Comparison of ENCODE assay signal across 1 cellular context in genomic region chr5:180873628-180874520, GRCh38.
TF ChIP-seq lines count a peak whose summit lies in the region.

No MANE protein-coding gene starts in this region.

TF ChIP-seq in K562, 482 proteins besides CTCF, POLR2A, EP300 and RAD21 (continued from another document and continues in another):
- no peak for TF ChIP-seq STAT5A (IDR thresholded peaks at IDR 0.05; ENCODE audit: borderline replicate concordance, low read length)
- TF ChIP-seq, protein P1, sequence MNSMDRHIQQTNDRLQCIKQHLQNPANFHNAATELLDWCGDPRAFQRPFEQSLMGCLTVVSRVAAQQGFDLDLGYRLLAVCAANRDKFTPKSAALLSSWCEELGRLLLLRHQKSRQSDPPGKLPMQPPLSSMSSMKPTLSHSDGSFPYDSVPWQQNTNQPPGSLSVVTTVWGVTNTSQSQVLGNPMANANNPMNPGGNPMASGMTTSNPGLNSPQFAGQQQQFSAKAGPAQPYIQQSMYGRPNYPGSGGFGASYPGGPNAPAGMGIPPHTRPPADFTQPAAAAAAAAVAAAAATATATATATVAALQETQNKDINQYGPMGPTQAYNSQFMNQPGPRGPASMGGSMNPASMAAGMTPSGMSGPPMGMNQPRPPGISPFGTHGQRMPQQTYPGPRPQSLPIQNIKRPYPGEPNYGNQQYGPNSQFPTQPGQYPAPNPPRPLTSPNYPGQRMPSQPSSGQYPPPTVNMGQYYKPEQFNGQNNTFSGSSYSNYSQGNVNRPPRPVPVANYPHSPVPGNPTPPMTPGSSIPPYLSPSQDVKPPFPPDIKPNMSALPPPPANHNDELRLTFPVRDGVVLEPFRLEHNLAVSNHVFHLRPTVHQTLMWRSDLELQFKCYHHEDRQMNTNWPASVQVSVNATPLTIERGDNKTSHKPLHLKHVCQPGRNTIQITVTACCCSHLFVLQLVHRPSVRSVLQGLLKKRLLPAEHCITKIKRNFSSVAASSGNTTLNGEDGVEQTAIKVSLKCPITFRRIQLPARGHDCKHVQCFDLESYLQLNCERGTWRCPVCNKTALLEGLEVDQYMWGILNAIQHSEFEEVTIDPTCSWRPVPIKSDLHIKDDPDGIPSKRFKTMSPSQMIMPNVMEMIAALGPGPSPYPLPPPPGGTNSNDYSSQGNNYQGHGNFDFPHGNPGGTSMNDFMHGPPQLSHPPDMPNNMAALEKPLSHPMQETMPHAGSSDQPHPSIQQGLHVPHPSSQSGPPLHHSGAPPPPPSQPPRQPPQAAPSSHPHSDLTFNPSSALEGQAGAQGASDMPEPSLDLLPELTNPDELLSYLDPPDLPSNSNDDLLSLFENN (IDR thresholded peaks at IDR 0.05; ENCODE audit: low read depth in 2 of 2, low read length in 2 of 2): 0 out of 4 replicates have a peak, but pooled peaks of 1 of the 2 experiments have one; percentile 19
- no peak for TF ChIP-seq TOE1 (IDR thresholded peaks at IDR 0.05; ENCODE audit: borderline replicate concordance)
- no peak for TF ChIP-seq TOE1 (CRISPR knock-in tag; IDR thresholded peaks at IDR 0.05; ENCODE audit: borderline replicate concordance, low read depth)
- TF ChIP-seq MYNN (IDR thresholded peaks at IDR 0.05): peak; percentile 49; the same call in 1 of the 2 replicates
- no peak for TF ChIP-seq MYNN (CRISPR knock-in tag; IDR thresholded peaks at IDR 0.05)
- peak; percentile 43 for TF ChIP-seq POLR2B (IDR thresholded peaks at IDR 0.05; ENCODE audit: low read depth, partially characterized antibody)
- no peak for TF ChIP-seq ZNF253 (CRISPR knock-in tag; conservative IDR thresholded peaks at IDR 0.05)
- no peak for TF ChIP-seq ATF1 (CRISPR knock-in tag; IDR thresholded peaks at IDR 0.05)
- peak; percentile 51 for TF ChIP-seq ATF1 (tag; IDR thresholded peaks at IDR 0.05)
- TF ChIP-seq COPS2 (conservative IDR thresholded peaks at IDR 0.05): no peak
- peak; percentile 99 for TF ChIP-seq NFE2 (IDR thresholded peaks at IDR 0.05; ENCODE audit: low read depth)
- TF ChIP-seq, protein P2, sequence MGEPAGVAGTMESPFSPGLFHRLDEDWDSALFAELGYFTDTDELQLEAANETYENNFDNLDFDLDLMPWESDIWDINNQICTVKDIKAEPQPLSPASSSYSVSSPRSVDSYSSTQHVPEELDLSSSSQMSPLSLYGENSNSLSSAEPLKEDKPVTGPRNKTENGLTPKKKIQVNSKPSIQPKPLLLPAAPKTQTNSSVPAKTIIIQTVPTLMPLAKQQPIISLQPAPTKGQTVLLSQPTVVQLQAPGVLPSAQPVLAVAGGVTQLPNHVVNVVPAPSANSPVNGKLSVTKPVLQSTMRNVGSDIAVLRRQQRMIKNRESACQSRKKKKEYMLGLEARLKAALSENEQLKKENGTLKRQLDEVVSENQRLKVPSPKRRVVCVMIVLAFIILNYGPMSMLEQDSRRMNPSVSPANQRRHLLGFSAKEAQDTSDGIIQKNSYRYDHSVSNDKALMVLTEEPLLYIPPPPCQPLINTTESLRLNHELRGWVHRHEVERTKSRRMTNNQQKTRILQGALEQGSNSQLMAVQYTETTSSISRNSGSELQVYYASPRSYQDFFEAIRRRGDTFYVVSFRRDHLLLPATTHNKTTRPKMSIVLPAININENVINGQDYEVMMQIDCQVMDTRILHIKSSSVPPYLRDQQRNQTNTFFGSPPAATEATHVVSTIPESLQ (CRISPR knock-in tag; IDR thresholded peaks at IDR 0.05): no peak
- peak; percentile 33 for TF ChIP-seq ASH1L (IDR thresholded peaks at IDR 0.05; ENCODE audit: borderline replicate concordance, low read depth, partially characterized antibody)
- TF ChIP-seq, protein P3, sequence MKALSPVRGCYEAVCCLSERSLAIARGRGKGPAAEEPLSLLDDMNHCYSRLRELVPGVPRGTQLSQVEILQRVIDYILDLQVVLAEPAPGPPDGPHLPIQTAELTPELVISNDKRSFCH (CRISPR knock-in tag; IDR thresholded peaks at IDR 0.05): no peak
- TF ChIP-seq, protein P3 (tag; IDR thresholded peaks at IDR 0.05): peak; percentile 76; the same call in 1 of the 2 replicates
- TF ChIP-seq, protein P4, sequence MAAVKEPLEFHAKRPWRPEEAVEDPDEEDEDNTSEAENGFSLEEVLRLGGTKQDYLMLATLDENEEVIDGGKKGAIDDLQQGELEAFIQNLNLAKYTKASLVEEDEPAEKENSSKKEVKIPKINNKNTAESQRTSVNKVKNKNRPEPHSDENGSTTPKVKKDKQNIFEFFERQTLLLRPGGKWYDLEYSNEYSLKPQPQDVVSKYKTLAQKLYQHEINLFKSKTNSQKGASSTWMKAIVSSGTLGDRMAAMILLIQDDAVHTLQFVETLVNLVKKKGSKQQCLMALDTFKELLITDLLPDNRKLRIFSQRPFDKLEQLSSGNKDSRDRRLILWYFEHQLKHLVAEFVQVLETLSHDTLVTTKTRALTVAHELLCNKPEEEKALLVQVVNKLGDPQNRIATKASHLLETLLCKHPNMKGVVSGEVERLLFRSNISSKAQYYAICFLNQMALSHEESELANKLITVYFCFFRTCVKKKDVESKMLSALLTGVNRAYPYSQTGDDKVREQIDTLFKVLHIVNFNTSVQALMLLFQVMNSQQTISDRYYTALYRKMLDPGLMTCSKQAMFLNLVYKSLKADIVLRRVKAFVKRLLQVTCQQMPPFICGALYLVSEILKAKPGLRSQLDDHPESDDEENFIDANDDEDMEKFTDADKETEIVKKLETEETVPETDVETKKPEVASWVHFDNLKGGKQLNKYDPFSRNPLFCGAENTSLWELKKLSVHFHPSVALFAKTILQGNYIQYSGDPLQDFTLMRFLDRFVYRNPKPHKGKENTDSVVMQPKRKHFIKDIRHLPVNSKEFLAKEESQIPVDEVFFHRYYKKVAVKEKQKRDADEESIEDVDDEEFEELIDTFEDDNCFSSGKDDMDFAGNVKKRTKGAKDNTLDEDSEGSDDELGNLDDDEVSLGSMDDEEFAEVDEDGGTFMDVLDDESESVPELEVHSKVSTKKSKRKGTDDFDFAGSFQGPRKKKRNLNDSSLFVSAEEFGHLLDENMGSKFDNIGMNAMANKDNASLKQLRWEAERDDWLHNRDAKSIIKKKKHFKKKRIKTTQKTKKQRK (IDR thresholded peaks at IDR 0.05; ENCODE audit: borderline replicate concordance, low read depth, low read length): no peak
- TF ChIP-seq C11orf30 (IDR thresholded peaks at IDR 0.05; ENCODE audit: low read depth): peak; percentile 97
- TF ChIP-seq KLF6 (CRISPR knock-in tag; IDR thresholded peaks at IDR 0.05; ENCODE audit: borderline replicate concordance): no peak
- TF ChIP-seq E2F3 (CRISPR knock-in tag; IDR thresholded peaks at IDR 0.05): no peak
- no peak for TF ChIP-seq ERF (CRISPR knock-in tag; IDR thresholded peaks at IDR 0.05)
- TF ChIP-seq, protein P5, sequence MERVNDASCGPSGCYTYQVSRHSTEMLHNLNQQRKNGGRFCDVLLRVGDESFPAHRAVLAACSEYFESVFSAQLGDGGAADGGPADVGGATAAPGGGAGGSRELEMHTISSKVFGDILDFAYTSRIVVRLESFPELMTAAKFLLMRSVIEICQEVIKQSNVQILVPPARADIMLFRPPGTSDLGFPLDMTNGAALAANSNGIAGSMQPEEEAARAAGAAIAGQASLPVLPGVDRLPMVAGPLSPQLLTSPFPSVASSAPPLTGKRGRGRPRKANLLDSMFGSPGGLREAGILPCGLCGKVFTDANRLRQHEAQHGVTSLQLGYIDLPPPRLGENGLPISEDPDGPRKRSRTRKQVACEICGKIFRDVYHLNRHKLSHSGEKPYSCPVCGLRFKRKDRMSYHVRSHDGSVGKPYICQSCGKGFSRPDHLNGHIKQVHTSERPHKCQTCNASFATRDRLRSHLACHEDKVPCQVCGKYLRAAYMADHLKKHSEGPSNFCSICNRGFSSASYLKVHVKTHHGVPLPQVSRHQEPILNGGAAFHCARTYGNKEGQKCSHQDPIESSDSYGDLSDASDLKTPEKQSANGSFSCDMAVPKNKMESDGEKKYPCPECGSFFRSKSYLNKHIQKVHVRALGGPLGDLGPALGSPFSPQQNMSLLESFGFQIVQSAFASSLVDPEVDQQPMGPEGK (CRISPR knock-in tag; IDR thresholded peaks at IDR 0.05; ENCODE audit: borderline replicate concordance): no peak
- TF ChIP-seq, protein P6, sequence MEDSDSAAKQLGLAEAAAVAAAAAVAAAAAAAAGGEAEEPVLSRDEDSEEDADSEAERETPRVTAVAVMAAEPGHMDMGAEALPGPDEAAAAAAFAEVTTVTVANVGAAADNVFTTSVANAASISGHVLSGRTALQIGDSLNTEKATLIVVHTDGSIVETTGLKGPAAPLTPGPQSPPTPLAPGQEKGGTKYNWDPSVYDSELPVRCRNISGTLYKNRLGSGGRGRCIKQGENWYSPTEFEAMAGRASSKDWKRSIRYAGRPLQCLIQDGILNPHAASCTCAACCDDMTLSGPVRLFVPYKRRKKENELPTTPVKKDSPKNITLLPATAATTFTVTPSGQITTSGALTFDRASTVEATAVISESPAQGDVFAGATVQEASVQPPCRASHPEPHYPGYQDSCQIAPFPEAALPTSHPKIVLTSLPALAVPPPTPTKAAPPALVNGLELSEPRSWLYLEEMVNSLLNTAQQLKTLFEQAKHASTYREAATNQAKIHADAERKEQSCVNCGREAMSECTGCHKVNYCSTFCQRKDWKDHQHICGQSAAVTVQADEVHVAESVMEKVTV (CRISPR knock-in tag; IDR thresholded peaks at IDR 0.05): no peak
- no peak for TF ChIP-seq ZKSCAN3 (CRISPR knock-in tag; IDR thresholded peaks at IDR 0.05)
- no peak for TF ChIP-seq ZKSCAN8 (CRISPR knock-in tag; IDR thresholded peaks at IDR 0.05)
- no peak for TF ChIP-seq ZNF282 (CRISPR knock-in tag; IDR thresholded peaks at IDR 0.05)
- TF ChIP-seq ESRRA (IDR thresholded peaks at IDR 0.05; ENCODE audit: borderline replicate concordance, low read depth): peak; percentile 39; the same call in 1 of the 2 replicates
- TF ChIP-seq, protein P7, sequence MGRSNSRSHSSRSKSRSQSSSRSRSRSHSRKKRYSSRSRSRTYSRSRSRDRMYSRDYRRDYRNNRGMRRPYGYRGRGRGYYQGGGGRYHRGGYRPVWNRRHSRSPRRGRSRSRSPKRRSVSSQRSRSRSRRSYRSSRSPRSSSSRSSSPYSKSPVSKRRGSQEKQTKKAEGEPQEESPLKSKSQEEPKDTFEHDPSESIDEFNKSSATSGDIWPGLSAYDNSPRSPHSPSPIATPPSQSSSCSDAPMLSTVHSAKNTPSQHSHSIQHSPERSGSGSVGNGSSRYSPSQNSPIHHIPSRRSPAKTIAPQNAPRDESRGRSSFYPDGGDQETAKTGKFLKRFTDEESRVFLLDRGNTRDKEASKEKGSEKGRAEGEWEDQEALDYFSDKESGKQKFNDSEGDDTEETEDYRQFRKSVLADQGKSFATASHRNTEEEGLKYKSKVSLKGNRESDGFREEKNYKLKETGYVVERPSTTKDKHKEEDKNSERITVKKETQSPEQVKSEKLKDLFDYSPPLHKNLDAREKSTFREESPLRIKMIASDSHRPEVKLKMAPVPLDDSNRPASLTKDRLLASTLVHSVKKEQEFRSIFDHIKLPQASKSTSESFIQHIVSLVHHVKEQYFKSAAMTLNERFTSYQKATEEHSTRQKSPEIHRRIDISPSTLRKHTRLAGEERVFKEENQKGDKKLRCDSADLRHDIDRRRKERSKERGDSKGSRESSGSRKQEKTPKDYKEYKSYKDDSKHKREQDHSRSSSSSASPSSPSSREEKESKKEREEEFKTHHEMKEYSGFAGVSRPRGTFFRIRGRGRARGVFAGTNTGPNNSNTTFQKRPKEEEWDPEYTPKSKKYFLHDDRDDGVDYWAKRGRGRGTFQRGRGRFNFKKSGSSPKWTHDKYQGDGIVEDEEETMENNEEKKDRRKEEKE (IDR thresholded peaks at IDR 0.05; ENCODE audit: borderline replicate concordance in 1 of 2, control insufficient read depth in 1 of 2, low read depth in 2 of 2, low read length in 1 of 2): no peak
- TF ChIP-seq, protein P8, sequence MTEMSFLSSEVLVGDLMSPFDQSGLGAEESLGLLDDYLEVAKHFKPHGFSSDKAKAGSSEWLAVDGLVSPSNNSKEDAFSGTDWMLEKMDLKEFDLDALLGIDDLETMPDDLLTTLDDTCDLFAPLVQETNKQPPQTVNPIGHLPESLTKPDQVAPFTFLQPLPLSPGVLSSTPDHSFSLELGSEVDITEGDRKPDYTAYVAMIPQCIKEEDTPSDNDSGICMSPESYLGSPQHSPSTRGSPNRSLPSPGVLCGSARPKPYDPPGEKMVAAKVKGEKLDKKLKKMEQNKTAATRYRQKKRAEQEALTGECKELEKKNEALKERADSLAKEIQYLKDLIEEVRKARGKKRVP (CRISPR knock-in tag; IDR thresholded peaks at IDR 0.05): peak; percentile 34; the same call in 1 of the 2 replicates
- no peak for TF ChIP-seq ESRRB (CRISPR knock-in tag; IDR thresholded peaks at IDR 0.05; ENCODE audit: borderline replicate concordance)
- no peak for TF ChIP-seq ZBTB26 (CRISPR knock-in tag; IDR thresholded peaks at IDR 0.05)
- TF ChIP-seq ZBTB5 (IDR thresholded peaks at IDR 0.05): peak; percentile 89
- peak; percentile 62; the same call in 1 of the 2 replicates for TF ChIP-seq TFAP4 (CRISPR knock-in tag; IDR thresholded peaks at IDR 0.05; ENCODE audit: borderline replicate concordance)
